19 cellular contexts compared by ENCODE assay signal in the genomic region with DNA sequence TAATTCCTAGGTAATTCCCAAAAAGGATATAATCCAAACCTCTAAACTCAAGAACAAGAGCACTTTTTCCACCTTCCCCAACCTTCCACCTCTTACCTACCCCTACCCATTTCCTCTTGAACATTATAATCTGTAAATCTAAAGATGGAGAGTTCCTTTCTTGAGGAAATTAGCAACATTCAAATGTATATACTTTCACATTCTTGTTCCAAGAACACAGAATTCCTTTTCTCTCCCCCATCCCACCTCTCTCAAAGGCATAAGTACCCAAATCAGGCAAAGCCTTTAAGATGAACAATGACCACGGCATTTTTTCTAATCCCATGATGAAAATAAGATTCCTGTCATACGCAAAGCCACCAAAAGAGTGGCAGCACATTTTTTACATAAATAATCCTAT. TPM values are rescaled to one million over a fixed set of nuclear protein-coding genes. Genes with fewer than 3 reads are reported as not detected.
A peak's percentile ranks its signal among the peaks of the same experiment; 100 is the strongest.
DNase-seq lines count a peak whose midpoint lies in the region; ATAC-seq and TF ChIP-seq lines count a peak whose summit lies in the region.
"Had no signal": no experiment of that assay in that cellular context is flagged by ENCODE, and none has a peak within 500 bp of the region (broad histone marks: within the 10 kb centered on the region; RNA-seq: fewer than 3 reads in every experiment).

No MANE protein-coding gene starts in this region.

- H3K27ac ChIP-seq in neural progenitor cell: peak overlapping the region; percentile 24
- H3K27ac ChIP-seq: stomach had no signal

- H3K27me3 Mint-ChIP-seq in activated T-cell treated with anti-CD3 and anti-CD28 coated beads, Interleukin-2, amount 50 U/mL, for 4 hours (ENCODE audit: low read depth): no peaks in the 10 kb centered on the region
- H3K27me3 Mint-ChIP-seq in IgD-negative memory B cell (no peaks in the 10 kb centered on the region), neural progenitor cell (ENCODE audit: insufficient read depth, low read depth) (no peaks in the 10 kb centered on the region)

- peaks cover 23% of the 10 kb centered on the region for H3K9me3 Mint-ChIP-seq in activated T-cell treated with anti-CD3 and anti-CD28 coated beads, Interleukin-2, amount 50 U/mL, for 4 hours
- H3K9me3 Mint-ChIP-seq in IgD-negative memory B cell (peaks cover 5 to 22% (median 10%) of the 10 kb centered on the region in 3 donors), neural progenitor cell (peaks cover 53% of the 10 kb centered on the region)

- H3K4me2 ChIP-seq in neural progenitor cell: peak overlapping the region; percentile 52

- no peaks in the 10 kb centered on the region for H4K20me1 ChIP-seq in neural progenitor cell (ENCODE audit: low read depth)

- peaks cover 6% of the 10 kb centered on the region for H3F3A ChIP-seq in neural progenitor cell (ENCODE audit: low read depth)

- peak overlapping the region; percentile 42 to 93 (median 73) for H3K27ac Mint-ChIP-seq in IgD-negative memory B cell
- H3K27ac Mint-ChIP-seq in neural progenitor cell: no peak overlapping the region
- H3K27ac Mint-ChIP-seq: CD4-positive, CD25-positive, alpha-beta regulatory T cell had no signal

- H3K4me1 Mint-ChIP-seq in activated T-cell treated with anti-CD3 and anti-CD28 coated beads, Interleukin-2, amount 50 U/mL, for 4 hours (ENCODE audit: low read depth): peaks cover 61% of the 10 kb centered on the region
- peaks cover 55 to 65% (median 63%) of the 10 kb centered on the region in 3 donors for H3K4me1 Mint-ChIP-seq in IgD-negative memory B cell
- H3K4me1 Mint-ChIP-seq in neural progenitor cell: no peaks in the 10 kb centered on the region

- no peaks in the 10 kb centered on the region for H3K36me3 ChIP-seq in neural progenitor cell
- no peaks in the 10 kb centered on the region for H3K36me3 ChIP-seq in BE2C
- H3K36me3 ChIP-seq: stomach had no signal

- no peak overlapping the region for H3K9ac ChIP-seq in neural progenitor cell

- H3K4me3 ChIP-seq in neural progenitor cell (no peak overlapping the region), BE2C (ENCODE audit: low read depth, low read length) (no peak overlapping the region)
- H3K4me3 ChIP-seq: mucosa of descending colon, stomach had no signal

- H3K36me3 Mint-ChIP-seq in activated T-cell treated with anti-CD3 and anti-CD28 coated beads, Interleukin-2, amount 50 U/mL, for 4 hours (ENCODE audit: insufficient read depth): peaks cover 11% of the 10 kb centered on the region
- H3K36me3 Mint-ChIP-seq in IgD-negative memory B cell (peaks cover 5% of the 10 kb centered on the region), neural progenitor cell (peaks cover 26% of the 10 kb centered on the region)

- H3K4me1 ChIP-seq in neural progenitor cell: peaks cover 20% of the 10 kb centered on the region
- no peaks in the 10 kb centered on the region for H3K4me1 ChIP-seq in BE2C

- no peaks in the 10 kb centered on the region for H3K27me3 ChIP-seq in neural progenitor cell
- H3K27me3 ChIP-seq in BE2C: no peaks in the 10 kb centered on the region
- H3K27me3 ChIP-seq: stomach had no signal

- no peak for TF ChIP-seq CTCF in neural progenitor cell (IDR thresholded peaks at IDR 0.05)
- TF ChIP-seq CTCF in BE2C (IDR thresholded peaks at IDR 0.05; ENCODE audit: low read depth, low read length): no peak

- DNase-seq in activated T-cell treated with anti-CD3 and anti-CD28 coated beads, Interleukin-2, amount 50 U/mL, for 4 hours: no peak
- no peak for DNase-seq in activated T-cell treated with anti-CD3 and anti-CD28 coated beads, Interleukin-2, amount 50 U/mL, for 1 hour
- DNase-seq in iPS DF 19.7 (ENCODE audit: low read depth, low spot score) (peak; percentile 84), neural progenitor cell (ENCODE audit: low spot score) (peak; percentile 48), BE2C (no peak)
- no peak for DNase-seq in stimulated activated CD4-positive, alpha-beta T cell treated with anti-CD3 and anti-CD28 coated beads, Interleukin-15, amount 100 ng/mL, for 24 hours
- DNase-seq: activated naive CD4-positive, alpha-beta T cell treated with Interleukin-2 at 50 U/mL for 16 hours; CD4-positive, CD25-positive, alpha-beta regulatory T cell; mucosa of descending colon; NCI-H1092; NCI-H524 treated with DMSO at 0.1 percent for 48 hours; nucleus accumbens; right cardiac atrium; SHP77; stomach; T-helper 1 cell had no signal

- ATAC-seq in activated T-cell treated with anti-CD3 and anti-CD28 coated beads, Interleukin-2, amount 50 U/mL, for 4 hours: no peak
- ATAC-seq in HG03159 (IDR thresholded peaks at IDR 0.05; ENCODE audit: unreplicated experiment): no peak
- ATAC-seq: left lobe of liver, mucosa of descending colon, right cardiac atrium had no signal

- H3K9me3 ChIP-seq in neural progenitor cell (ENCODE audit: low read depth) (no peaks in the 10 kb centered on the region), BE2C (no peaks in the 10 kb centered on the region)
- H3K9me3 ChIP-seq: mucosa of descending colon, stomach had no signal

- H3K79me2 ChIP-seq in neural progenitor cell (ENCODE audit: low read depth): peaks cover 100% of the 10 kb centered on the region

- H2AFZ ChIP-seq in neural progenitor cell (replicated peaks): no peak overlapping the region

- H3K4me3 Mint-ChIP-seq in activated T-cell treated with anti-CD3 and anti-CD28 coated beads, Interleukin-2, amount 50 U/mL, for 4 hours: peak overlapping the region; percentile 39
- H3K4me3 Mint-ChIP-seq in IgD-negative memory B cell (peak overlapping the region; percentile 26 to 63 (median 51)), neural progenitor cell (no peak overlapping the region)
- H3K4me3 Mint-ChIP-seq: CD4-positive, CD25-positive, alpha-beta regulatory T cell had no signal

RNA-seq across cellular contexts. Expression of gene RRAS2, which starts 18.3 kb away (rescaled TPM):
- 10 to 100 TPM; 49.2 to 56.9 (median 53.8) TPM for total RNA-seq in activated T-cell treated with anti-CD3 and anti-CD28 coated beads, Interleukin-2, amount 50 U/mL, for 4 hours
- 80.3 TPM for polyA plus RNA-seq in IgD-negative memory B cell
- 87.4 and 129 TPM in 2 replicates for total RNA-seq in neural progenitor cell (ENCODE audit: low replicate concordance)
- 5.4 TPM for polyA plus RNA-seq in BE2C (2012; ENCODE audit: insufficient read depth, insufficient read length, low read depth)

Comparison
In these comparisons a context has a peak if more than half of its experiments do, and no peak if none do; other contexts are left out.
1. DNase-seq: peak in iPS DF 19.7 (single experiment) and neural progenitor cell (single experiment); none in activated T-cell treated with anti-CD3 and anti-CD28 coated beads, Interleukin-2, amount 50 U/mL, for 4 hours (single experiment), activated T-cell treated with anti-CD3 and anti-CD28 coated beads, Interleukin-2, amount 50 U/mL, for 1 hour (single experiment), BE2C (single experiment) and stimulated activated CD4-positive, alpha-beta T cell treated with anti-CD3 and anti-CD28 coated beads, Interleukin-15, amount 100 ng/mL, for 24 hours (single experiment).